ENCODE assay signal across 1 cellular context in the genomic region with DNA sequence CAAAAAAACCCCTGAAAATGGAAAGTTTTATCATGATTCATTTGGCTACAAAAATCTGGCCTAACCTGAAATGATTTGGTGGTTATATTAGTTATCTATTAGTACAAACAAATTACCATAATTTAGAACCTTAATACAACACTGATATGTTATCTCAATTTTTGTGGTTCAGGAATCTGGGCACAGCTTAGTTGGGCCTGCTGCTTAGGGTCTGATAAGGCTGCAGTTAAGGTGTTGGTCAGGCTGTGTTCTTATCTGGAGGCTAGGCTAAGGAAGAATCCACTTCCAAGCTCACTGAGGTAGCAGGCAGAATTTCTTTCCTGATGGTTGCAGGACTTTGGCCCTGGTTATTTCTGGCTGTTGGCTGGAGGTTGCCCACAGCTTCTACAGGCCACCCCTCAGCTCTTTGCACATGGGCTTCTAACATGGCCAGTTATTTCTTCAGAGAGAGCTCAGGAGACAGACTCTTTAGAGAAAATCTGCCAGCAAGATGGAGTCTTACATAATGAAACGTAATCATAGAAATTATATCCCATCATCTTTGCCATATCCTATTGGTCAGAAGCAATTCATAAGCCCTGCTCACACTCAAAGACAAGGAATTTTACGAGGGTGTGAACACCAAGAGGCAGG.
TF ChIP-seq lines count a peak whose summit lies in the region.

No MANE protein-coding gene starts in this region.

TF ChIP-seq in K562, 482 proteins besides CTCF, POLR2A, EP300 and RAD21 (continued from another document):
- TF ChIP-seq, protein P1, sequence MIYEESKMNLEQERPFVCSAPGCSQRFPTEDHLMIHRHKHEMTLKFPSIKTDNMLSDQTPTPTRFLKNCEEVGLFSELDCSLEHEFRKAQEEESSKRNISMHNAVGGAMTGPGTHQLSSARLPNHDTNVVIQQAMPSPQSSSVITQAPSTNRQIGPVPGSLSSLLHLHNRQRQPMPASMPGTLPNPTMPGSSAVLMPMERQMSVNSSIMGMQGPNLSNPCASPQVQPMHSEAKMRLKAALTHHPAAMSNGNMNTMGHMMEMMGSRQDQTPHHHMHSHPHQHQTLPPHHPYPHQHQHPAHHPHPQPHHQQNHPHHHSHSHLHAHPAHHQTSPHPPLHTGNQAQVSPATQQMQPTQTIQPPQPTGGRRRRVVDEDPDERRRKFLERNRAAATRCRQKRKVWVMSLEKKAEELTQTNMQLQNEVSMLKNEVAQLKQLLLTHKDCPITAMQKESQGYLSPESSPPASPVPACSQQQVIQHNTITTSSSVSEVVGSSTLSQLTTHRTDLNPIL (CRISPR knock-in tag; IDR thresholded peaks at IDR 0.05) = no peak
- TF ChIP-seq ZNF175 (CRISPR knock-in tag; IDR thresholded peaks at IDR 0.05; ENCODE audit: low read depth) (no peak), CREM (IDR thresholded peaks at IDR 0.05; ENCODE audit: low read depth) (no peak), KLF1 (tag; IDR thresholded peaks at IDR 0.05) (no peak), ZNF217 (CRISPR knock-in tag; IDR thresholded peaks at IDR 0.05) (no peak), SMC3 (conservative IDR thresholded peaks at IDR 0.05; ENCODE audit: insufficient read depth, low read depth, low read length) (no peak), CCAR2 (IDR thresholded peaks at IDR 0.05; ENCODE audit: low read depth, low read length) (no peak), HNRNPL (IDR thresholded peaks at IDR 0.05; ENCODE audit: low read depth, low read length) (no peak), TBP (optimal IDR thresholded peaks at IDR 0.05; ENCODE audit: low read depth, low read length) (no peak), ZNF274 (IDR thresholded peaks at IDR 0.05; ENCODE audit: borderline replicate concordance, low read depth, low read length) (no peak), GATA2 (CRISPR knock-in tag; IDR thresholded peaks at IDR 0.05) (peak; percentile 77), HNRNPH1 (optimal IDR thresholded peaks at IDR 0.05; ENCODE audit: low read depth, low read length) (no peak), CSDE1 (IDR thresholded peaks at IDR 0.05) (no peak), RBM34 (IDR thresholded peaks at IDR 0.05; ENCODE audit: borderline replicate concordance, insufficient read depth, low read length) (no peak), RBM15 (IDR thresholded peaks at IDR 0.05; ENCODE audit: insufficient read depth, low read length) (no peak), ZNF583 (CRISPR knock-in tag; IDR thresholded peaks at IDR 0.05) (no peak), XRCC5 (IDR thresholded peaks at IDR 0.05; ENCODE audit: low read depth, low read length) (no peak), HEY1 (CRISPR knock-in tag; IDR thresholded peaks at IDR 0.05; ENCODE audit: borderline replicate concordance) (peak; percentile 92; the same call in 1 of the 2 replicates), ZNF668 (CRISPR knock-in tag; IDR thresholded peaks at IDR 0.05) (no peak), ZC3H4 (CRISPR knock-in tag; IDR thresholded peaks at IDR 0.05; ENCODE audit: borderline replicate concordance) (no peak), PTBP1 (IDR thresholded peaks at IDR 0.05; ENCODE audit: low read depth, low read length) (no peak), TCF3 (CRISPR knock-in tag; IDR thresholded peaks at IDR 0.05) (peak; percentile 95), ZNF561 (CRISPR knock-in tag; conservative IDR thresholded peaks at IDR 0.05) (no peak), NELFE (IDR thresholded peaks at IDR 0.05; ENCODE audit: insufficient read depth, insufficient read length) (no peak), RFX1 (IDR thresholded peaks at IDR 0.05) (no peak), ZNF766 (CRISPR knock-in tag; conservative IDR thresholded peaks at IDR 0.05) (peak; percentile 90), MBD2 (IDR thresholded peaks at IDR 0.05; ENCODE audit: borderline replicate concordance, low read depth) (no peak), BCOR (IDR thresholded peaks at IDR 0.05) (no peak), KAT2B (IDR thresholded peaks at IDR 0.05; ENCODE audit: low read depth, low read length) (no peak)
- TF ChIP-seq, protein P2, sequence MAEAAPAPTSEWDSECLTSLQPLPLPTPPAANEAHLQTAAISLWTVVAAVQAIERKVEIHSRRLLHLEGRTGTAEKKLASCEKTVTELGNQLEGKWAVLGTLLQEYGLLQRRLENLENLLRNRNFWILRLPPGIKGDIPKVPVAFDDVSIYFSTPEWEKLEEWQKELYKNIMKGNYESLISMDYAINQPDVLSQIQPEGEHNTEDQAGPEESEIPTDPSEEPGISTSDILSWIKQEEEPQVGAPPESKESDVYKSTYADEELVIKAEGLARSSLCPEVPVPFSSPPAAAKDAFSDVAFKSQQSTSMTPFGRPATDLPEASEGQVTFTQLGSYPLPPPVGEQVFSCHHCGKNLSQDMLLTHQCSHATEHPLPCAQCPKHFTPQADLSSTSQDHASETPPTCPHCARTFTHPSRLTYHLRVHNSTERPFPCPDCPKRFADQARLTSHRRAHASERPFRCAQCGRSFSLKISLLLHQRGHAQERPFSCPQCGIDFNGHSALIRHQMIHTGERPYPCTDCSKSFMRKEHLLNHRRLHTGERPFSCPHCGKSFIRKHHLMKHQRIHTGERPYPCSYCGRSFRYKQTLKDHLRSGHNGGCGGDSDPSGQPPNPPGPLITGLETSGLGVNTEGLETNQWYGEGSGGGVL (CRISPR knock-in tag; IDR thresholded peaks at IDR 0.05) = no peak
- TF ChIP-seq, protein P3, sequence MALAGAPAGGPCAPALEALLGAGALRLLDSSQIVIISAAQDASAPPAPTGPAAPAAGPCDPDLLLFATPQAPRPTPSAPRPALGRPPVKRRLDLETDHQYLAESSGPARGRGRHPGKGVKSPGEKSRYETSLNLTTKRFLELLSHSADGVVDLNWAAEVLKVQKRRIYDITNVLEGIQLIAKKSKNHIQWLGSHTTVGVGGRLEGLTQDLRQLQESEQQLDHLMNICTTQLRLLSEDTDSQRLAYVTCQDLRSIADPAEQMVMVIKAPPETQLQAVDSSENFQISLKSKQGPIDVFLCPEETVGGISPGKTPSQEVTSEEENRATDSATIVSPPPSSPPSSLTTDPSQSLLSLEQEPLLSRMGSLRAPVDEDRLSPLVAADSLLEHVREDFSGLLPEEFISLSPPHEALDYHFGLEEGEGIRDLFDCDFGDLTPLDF (CRISPR knock-in tag; IDR thresholded peaks at IDR 0.05) = no peak
- TF ChIP-seq, protein P4, sequence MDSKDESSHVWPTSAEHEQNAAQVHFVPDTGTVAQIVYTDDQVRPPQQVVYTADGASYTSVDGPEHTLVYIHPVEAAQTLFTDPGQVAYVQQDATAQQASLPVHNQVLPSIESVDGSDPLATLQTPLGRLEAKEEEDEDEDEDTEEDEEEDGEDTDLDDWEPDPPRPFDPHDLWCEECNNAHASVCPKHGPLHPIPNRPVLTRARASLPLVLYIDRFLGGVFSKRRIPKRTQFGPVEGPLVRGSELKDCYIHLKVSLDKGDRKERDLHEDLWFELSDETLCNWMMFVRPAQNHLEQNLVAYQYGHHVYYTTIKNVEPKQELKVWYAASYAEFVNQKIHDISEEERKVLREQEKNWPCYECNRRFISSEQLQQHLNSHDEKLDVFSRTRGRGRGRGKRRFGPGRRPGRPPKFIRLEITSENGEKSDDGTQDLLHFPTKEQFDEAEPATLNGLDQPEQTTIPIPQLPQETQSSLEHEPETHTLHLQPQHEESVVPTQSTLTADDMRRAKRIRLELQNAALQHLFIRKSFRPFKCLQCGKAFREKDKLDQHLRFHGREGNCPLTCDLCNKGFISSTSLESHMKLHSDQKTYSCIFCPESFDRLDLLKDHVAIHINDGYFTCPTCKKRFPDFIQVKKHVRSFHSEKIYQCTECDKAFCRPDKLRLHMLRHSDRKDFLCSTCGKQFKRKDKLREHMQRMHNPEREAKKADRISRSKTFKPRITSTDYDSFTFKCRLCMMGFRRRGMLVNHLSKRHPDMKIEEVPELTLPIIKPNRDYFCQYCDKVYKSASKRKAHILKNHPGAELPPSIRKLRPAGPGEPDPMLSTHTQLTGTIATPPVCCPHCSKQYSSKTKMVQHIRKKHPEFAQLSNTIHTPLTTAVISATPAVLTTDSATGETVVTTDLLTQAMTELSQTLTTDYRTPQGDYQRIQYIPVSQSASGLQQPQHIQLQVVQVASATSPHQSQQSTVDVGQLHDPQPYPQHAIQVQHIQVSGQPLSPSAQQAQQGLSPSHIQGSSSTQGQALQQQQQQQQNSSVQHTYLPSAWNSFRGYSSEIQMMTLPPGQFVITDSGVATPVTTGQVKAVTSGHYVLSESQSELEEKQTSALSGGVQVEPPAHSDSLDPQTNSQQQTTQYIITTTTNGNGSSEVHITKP (IDR thresholded peaks at IDR 0.05; ENCODE audit: partially characterized antibody) = peak; percentile 62
- TF ChIP-seq, protein P5, sequence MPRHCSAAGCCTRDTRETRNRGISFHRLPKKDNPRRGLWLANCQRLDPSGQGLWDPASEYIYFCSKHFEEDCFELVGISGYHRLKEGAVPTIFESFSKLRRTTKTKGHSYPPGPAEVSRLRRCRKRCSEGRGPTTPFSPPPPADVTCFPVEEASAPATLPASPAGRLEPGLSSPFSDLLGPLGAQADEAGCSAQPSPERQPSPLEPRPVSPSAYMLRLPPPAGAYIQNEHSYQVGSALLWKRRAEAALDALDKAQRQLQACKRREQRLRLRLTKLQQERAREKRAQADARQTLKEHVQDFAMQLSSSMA (CRISPR knock-in tag; IDR thresholded peaks at IDR 0.05) = no peak
- TF ChIP-seq, protein P6, sequence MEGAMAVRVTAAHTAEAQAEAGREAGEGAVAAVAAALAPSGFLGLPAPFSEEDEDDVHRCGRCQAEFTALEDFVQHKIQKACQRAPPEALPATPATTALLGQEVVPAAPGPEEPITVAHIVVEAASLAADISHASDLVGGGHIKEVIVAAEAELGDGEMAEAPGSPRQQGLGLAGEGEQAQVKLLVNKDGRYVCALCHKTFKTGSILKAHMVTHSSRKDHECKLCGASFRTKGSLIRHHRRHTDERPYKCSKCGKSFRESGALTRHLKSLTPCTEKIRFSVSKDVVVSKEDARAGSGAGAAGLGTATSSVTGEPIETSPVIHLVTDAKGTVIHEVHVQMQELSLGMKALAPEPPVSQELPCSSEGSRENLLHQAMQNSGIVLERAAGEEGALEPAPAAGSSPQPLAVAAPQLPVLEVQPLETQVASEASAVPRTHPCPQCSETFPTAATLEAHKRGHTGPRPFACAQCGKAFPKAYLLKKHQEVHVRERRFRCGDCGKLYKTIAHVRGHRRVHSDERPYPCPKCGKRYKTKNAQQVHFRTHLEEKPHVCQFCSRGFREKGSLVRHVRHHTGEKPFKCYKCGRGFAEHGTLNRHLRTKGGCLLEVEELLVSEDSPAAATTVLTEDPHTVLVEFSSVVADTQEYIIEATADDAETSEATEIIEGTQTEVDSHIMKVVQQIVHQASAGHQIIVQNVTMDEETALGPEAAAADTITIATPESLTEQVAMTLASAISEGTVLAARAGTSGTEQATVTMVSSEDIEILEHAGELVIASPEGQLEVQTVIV (CRISPR knock-in tag; IDR thresholded peaks at IDR 0.05; ENCODE audit: borderline replicate concordance) = no peak
